19 cellular contexts compared by ENCODE assay signal in genomic region chr17:38357488-38358123, GRCh38. TPM values are rescaled to one million over a fixed set of nuclear protein-coding genes. Genes with fewer than 3 reads are reported as not detected.
DNase-seq lines count a peak whose midpoint lies in the region; ATAC-seq and TF ChIP-seq lines count a peak whose summit lies in the region.
"Had no signal": no experiment of that assay in that cellular context is flagged by ENCODE, and none has a peak within 500 bp of the region (broad histone marks: within the 10 kb centered on the region; RNA-seq: fewer than 3 reads in every experiment).

No MANE protein-coding gene starts in this region.

- H3K36me3 ChIP-seq in OCI-LY7 (ENCODE audit: insufficient read depth, low read length) (peaks cover 12% of the 10 kb centered on the region; the same call in 1 of the 2 replicates), rectal smooth muscle tissue (ENCODE audit: control insufficient read depth, insufficient read depth, low read length) (no peaks in the 10 kb centered on the region), osteoblast (ENCODE audit: insufficient read depth, low read length) (no peaks in the 10 kb centered on the region)

- H3K4me1 ChIP-seq in OCI-LY7 (ENCODE audit: insufficient read depth, low read length, poor library complexity, severe bottlenecking) (peaks cover 35% of the 10 kb centered on the region), rectal smooth muscle tissue (ENCODE audit: control insufficient read depth, insufficient read depth, low read length) (peaks cover 29% of the 10 kb centered on the region), osteoblast (ENCODE audit: insufficient read depth, low read length) (peaks cover 23% of the 10 kb centered on the region)

- DNase-seq in D341Med (ENCODE audit: low spot score): peak; percentile 37
- no peak for DNase-seq in OCI-LY7 (ENCODE audit: low spot score)
- DNase-seq in fibroblast of villous mesenchyme (ENCODE audit: low read depth): peak; percentile 34
- DNase-seq in osteoblast (ENCODE audit: insufficient read length, low spot score, missing footprints): no peak
- DNase-seq in activated CD8-positive, alpha-beta memory T cell treated with anti-CD3 and anti-CD28 coated beads, Interleukin-2, amount 50 U/mL, for 4 hours: no peak
- DNase-seq: activated B cell treated with CpG ODN at 0.5 μM for 24 hours; activated CD8-positive, alpha-beta memory T cell treated with anti-CD3 and anti-CD28 coated beads, Interleukin-2, amount 10 ng/mL, durations not matched to agents 7 days and 5 days; activated naive CD4-positive, alpha-beta T cell treated with Interleukin-2 at 50 U/mL for 16 hours; Caco-2; heart right ventricle; left cardiac atrium; naive thymus-derived CD4-positive, alpha-beta T cell; NCI-H510A; PC-9; stimulated activated naive CD8-positive, alpha-beta T cell treated with anti-CD3 and anti-CD28 coated beads, Interleukin-15, Interleukin-2, amounts not matched to agents 100 U/mL and 50 U/mL, for 24 hours had no signal

- H3K27me3 ChIP-seq in rectal smooth muscle tissue (ENCODE audit: control insufficient read depth, insufficient read depth, low read length): no peaks in the 10 kb centered on the region
- H3K27me3 ChIP-seq in osteoblast (ENCODE audit: insufficient read depth, low read length): no peaks in the 10 kb centered on the region
- H3K27me3 ChIP-seq: heart right ventricle had no signal

- POLR2A ChIA-PET in OCI-LY7 (lab: Charles Lee): no interaction called here

- no peak for ATAC-seq in GM21526 (IDR thresholded peaks at IDR 0.05; ENCODE audit: low FRiP score, unreplicated experiment)
- no peak for ATAC-seq in HG03521 (IDR thresholded peaks at IDR 0.05; ENCODE audit: unreplicated experiment)
- ATAC-seq: activated CD8-positive, alpha-beta memory T cell treated with anti-CD3 and anti-CD28 coated beads, Interleukin-2, amount 10 ng/mL, durations not matched to agents 7 days and 5 days; GM23338; naive thymus-derived CD4-positive, alpha-beta T cell; stimulated activated naive CD8-positive, alpha-beta T cell treated with anti-CD3 and anti-CD28 coated beads, Interleukin-15, Interleukin-2, amounts not matched to agents 100 U/mL and 50 U/mL, for 24 hours had no signal

- no peaks in the 10 kb centered on the region for H3K9me3 ChIP-seq in OCI-LY7 (ENCODE audit: low read length)
- no peaks in the 10 kb centered on the region for H3K9me3 ChIP-seq in osteoblast (ENCODE audit: low read depth, low read length)
- H3K9me3 ChIP-seq: Caco-2, heart right ventricle had no signal

- H3K4me3 ChIP-seq in OCI-LY7 (ENCODE audit: low read depth, low read length, poor library complexity, severe bottlenecking) (no peak overlapping the region), fibroblast of villous mesenchyme (ENCODE audit: low read depth, low read length) (no peak overlapping the region), rectal smooth muscle tissue (ENCODE audit: low read length) (no peak overlapping the region), osteoblast (ENCODE audit: insufficient read depth, low read length) (no peak overlapping the region)
- H3K4me3 ChIP-seq: GM23338, heart right ventricle, PC-9 had no signal

- no peak overlapping the region for H3K27ac ChIP-seq in OCI-LY7 (ENCODE audit: low read depth, low read length, poor library complexity, severe bottlenecking)
- H3K27ac ChIP-seq in rectal smooth muscle tissue (ENCODE audit: low read depth, low read length): peak overlapping the region; percentile 80
- no peak overlapping the region for H3K27ac ChIP-seq in osteoblast (ENCODE audit: low read depth, low read length)
- H3K27ac ChIP-seq: PC-9 had no signal

- H3K4me2 ChIP-seq in OCI-LY7 (ENCODE audit: low read length) (peak overlapping the region; percentile 5; the same call in 1 of the 2 replicates), osteoblast (ENCODE audit: insufficient read depth, low read length) (no peak overlapping the region)
- H3K4me2 ChIP-seq: GM23338, PC-9 had no signal

- intact Hi-C loops in OCI-LY7 (cut with micrococcal nuclease; ENCODE audit: unreplicated experiment): no loop called here

- H3K79me2 ChIP-seq in OCI-LY7 (ENCODE audit: insufficient read depth, low read depth, low read length) (peaks cover 15% of the 10 kb centered on the region; the same call in 1 of the 2 replicates), osteoblast (ENCODE audit: insufficient read depth, low read length) (peaks cover 83% of the 10 kb centered on the region)

- H3K9ac ChIP-seq in rectal smooth muscle tissue (ENCODE audit: low read length): no peak overlapping the region

- no TSS peak for BruUV-seq in OCI-LY7 (replicated peaks; lab: Mats Ljungman, UMichigan)

- CTCF ChIA-PET in OCI-LY7 (lab: Charles Lee; ENCODE audit: unreplicated experiment): no interaction called here

- no peak for TF ChIP-seq CTCF in OCI-LY7 (conservative IDR thresholded peaks at IDR 0.05; ENCODE audit: low read length)
- no peak for TF ChIP-seq CTCF in fibroblast of villous mesenchyme (IDR thresholded peaks at IDR 0.05; ENCODE audit: insufficient read depth, low read depth, low read length)
- no peak for TF ChIP-seq CTCF in osteoblast (IDR thresholded peaks at IDR 0.05; ENCODE audit: extremely low read depth, low read depth, low read length)

- no peak overlapping the region for H2AFZ ChIP-seq in OCI-LY7 (ENCODE audit: low read length)
- H2AFZ ChIP-seq in osteoblast (ENCODE audit: low read length): no peak overlapping the region
- H2AFZ ChIP-seq: GM23338, PC-9 had no signal

- H3K9me2 ChIP-seq in OCI-LY7 (ENCODE audit: insufficient read depth, low read length): no peaks in the 10 kb centered on the region

- H4K20me1 ChIP-seq in OCI-LY7 (ENCODE audit: insufficient read depth, low read length) (0 out of 2 replicates have a peak, but pooled peaks cover 17% of the 10 kb centered on the region), osteoblast (ENCODE audit: insufficient read depth, low read length) (peaks cover 52% of the 10 kb centered on the region)

RNA-seq across cellular contexts. Expression of gene SOCS7, which starts 6.0 kb away (rescaled TPM):
- total RNA-seq in OCI-LY7 (2014; rRNA removed; shearing (Covaris generic)): 27.0 and 36.1 TPM in 2 replicates
- total RNA-seq in OCI-LY7 (2022) (39.1 and 44.9 TPM in 2 replicates), fibroblast of villous mesenchyme (11.2 and 13.9 TPM in 2 replicates), osteoblast (16.3 and 17.1 TPM in 2 replicates)

RNA-seq across cellular contexts. Expression of gene GPR179, which starts 13.8 kb away (rescaled TPM):
- total RNA-seq in OCI-LY7 (2014; rRNA removed; shearing (Covaris generic)): 0.21 and 0.32 TPM in 2 replicates
- total RNA-seq in OCI-LY7 (2022) (0.06 and 1.1 TPM in 2 replicates), fibroblast of villous mesenchyme (under 0.01 TPM in 1 of 2 replicates, not detected in the other), osteoblast (not detected in 2 replicates)

Comparison
In these comparisons a context has a peak if more than half of its experiments do, and no peak if none do; other contexts are left out.
1. DNase-seq: peak in D341Med (single experiment) and fibroblast of villous mesenchyme (single experiment); none in OCI-LY7 (single experiment), osteoblast (single experiment) and activated CD8-positive, alpha-beta memory T cell treated with anti-CD3 and anti-CD28 coated beads, Interleukin-2, amount 50 U/mL, for 4 hours (single experiment).